In genomic region chr4:169220446-169220845, GRCh38 we compare ENCODE assay signal across 19 cellular contexts.
"Had no signal": no experiment of that assay in that cellular context is flagged by ENCODE, and none has a peak within 500 bp of the region (broad histone marks: within the 10 kb centered on the region; RNA-seq: fewer than 3 reads in every experiment).

No MANE protein-coding gene starts in this region.

- H3K27me3 Mint-ChIP-seq: activated CD8-positive, alpha-beta T cell treated with anti-CD3 and anti-CD28 coated beads for 36 hours; stimulated activated naive CD8-positive, alpha-beta T cell treated with anti-CD3 and anti-CD28 coated beads, Interleukin-15, amount 100 ng/mL, for 72 hours had no signal

- H3K27me3 ChIP-seq: colonic mucosa, esophagus squamous epithelium, heart left ventricle had no signal

- H3K4me2 ChIP-seq: SK-N-SH had no signal

- H3K27ac ChIP-seq: colonic mucosa, esophagus squamous epithelium, heart left ventricle had no signal

- H3K9ac ChIP-seq: SK-N-SH had no signal

- H3K4me3 ChIP-seq: colonic mucosa, esophagus squamous epithelium, heart left ventricle, mucosa of descending colon had no signal

- H3K4me3 Mint-ChIP-seq: activated CD8-positive, alpha-beta T cell treated with anti-CD3 and anti-CD28 coated beads for 36 hours; activated naive CD8-positive, alpha-beta T cell; activated T-cell treated with anti-CD3 and anti-CD28 coated beads, Interleukin-2, amount 50 U/mL, for 4 hours; naive thymus-derived CD8-positive, alpha-beta T cell; stimulated activated naive CD8-positive, alpha-beta T cell treated with anti-CD3 and anti-CD28 coated beads, Interleukin-15, amount 100 ng/mL, for 72 hours had no signal

- H3K9me3 Mint-ChIP-seq: activated CD8-positive, alpha-beta T cell treated with anti-CD3 and anti-CD28 coated beads for 36 hours; activated T-cell treated with anti-CD3 and anti-CD28 coated beads, Interleukin-2, amount 50 U/mL, for 4 hours; naive thymus-derived CD8-positive, alpha-beta T cell; stimulated activated naive CD8-positive, alpha-beta T cell treated with anti-CD3 and anti-CD28 coated beads, Interleukin-15, amount 100 ng/mL, for 72 hours had no signal

- H3K4me1 Mint-ChIP-seq: naive thymus-derived CD8-positive, alpha-beta T cell; stimulated activated naive CD8-positive, alpha-beta T cell treated with anti-CD3 and anti-CD28 coated beads, Interleukin-15, amount 100 ng/mL, for 72 hours had no signal

- H3K9me3 ChIP-seq: colonic mucosa, esophagus squamous epithelium, heart left ventricle, mucosa of descending colon, SK-N-SH had no signal

- DNase-seq: activated CD4-positive, alpha-beta T cell treated with anti-CD3 and anti-CD28 coated beads for 4 hours; activated CD8-positive, alpha-beta T cell treated with anti-CD3 and anti-CD28 coated beads for 36 hours; activated effector memory CD4-positive, alpha-beta T cell treated with anti-CD3 and anti-CD28 coated beads, Interleukin-2, amount 50 U/mL, for 16 hours; activated T-cell treated with anti-CD3 and anti-CD28 coated beads, Interleukin-2, amount 50 U/mL, for 4 hours; amniotic stem cell; central memory CD4-positive, alpha-beta T cell; colonic mucosa; esophagus squamous epithelium; foreskin fibroblast; heart left ventricle; left colon; mucosa of descending colon; naive thymus-derived CD8-positive, alpha-beta T cell; occipital lobe; SK-N-SH; stimulated activated CD4-positive, alpha-beta T cell treated with anti-CD3 and anti-CD28 coated beads, Interleukin-1b, Interleukin-23, amount 100 ng/mL, for 48 hours; stimulated activated naive CD8-positive, alpha-beta T cell treated with anti-CD3 and anti-CD28 coated beads, Interleukin-15, amount 100 ng/mL, for 72 hours had no signal

- H3K36me3 ChIP-seq: colonic mucosa, esophagus squamous epithelium, heart left ventricle had no signal

- H3K27ac Mint-ChIP-seq: activated CD8-positive, alpha-beta T cell treated with anti-CD3 and anti-CD28 coated beads for 36 hours; activated naive CD8-positive, alpha-beta T cell; naive thymus-derived CD8-positive, alpha-beta T cell; stimulated activated naive CD8-positive, alpha-beta T cell treated with anti-CD3 and anti-CD28 coated beads, Interleukin-15, amount 100 ng/mL, for 72 hours had no signal

- ATAC-seq: activated CD8-positive, alpha-beta T cell treated with anti-CD3 and anti-CD28 coated beads for 36 hours; activated T-cell treated with anti-CD3 and anti-CD28 coated beads, Interleukin-2, amount 50 U/mL, for 4 hours; heart left ventricle; left colon; mucosa of descending colon; naive thymus-derived CD8-positive, alpha-beta T cell; sciatic nerve; stimulated activated naive CD8-positive, alpha-beta T cell treated with anti-CD3 and anti-CD28 coated beads, Interleukin-15, amount 100 ng/mL, for 72 hours had no signal

- H3K36me3 Mint-ChIP-seq: activated naive CD8-positive, alpha-beta T cell; naive thymus-derived CD8-positive, alpha-beta T cell had no signal
